Comparison of ENCODE assay signal across 1 cellular context in the genomic region with DNA sequence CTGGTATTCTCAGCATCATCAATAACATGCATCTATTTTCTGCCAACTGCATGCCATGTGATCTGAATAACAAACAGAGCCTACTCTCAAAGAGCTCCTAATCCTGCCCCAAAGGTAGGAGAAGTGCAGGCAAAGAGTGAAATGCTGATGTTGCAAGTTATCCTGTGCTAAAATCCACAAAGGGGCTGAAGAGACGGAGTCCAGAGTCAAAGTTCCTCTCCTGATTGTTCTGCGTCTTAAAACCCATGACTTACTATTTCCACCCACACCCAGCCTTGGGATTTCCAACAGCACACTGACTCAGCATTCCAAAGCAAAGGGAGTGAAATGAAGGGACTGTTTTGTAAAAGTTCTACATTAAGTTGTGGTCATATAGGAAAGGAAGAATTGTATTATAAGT.
TF ChIP-seq lines count a peak whose summit lies in the region.

No MANE protein-coding gene starts in this region.

TF ChIP-seq in K562, 482 proteins besides CTCF, POLR2A, EP300 and RAD21 (continues in another document):
- TF ChIP-seq FUS (optimal IDR thresholded peaks at IDR 0.05; ENCODE audit: low read depth, low read length) (no peak), ILF3 (IDR thresholded peaks at IDR 0.05; ENCODE audit: borderline replicate concordance) (no peak), ZNF174 (CRISPR knock-in tag; IDR thresholded peaks at IDR 0.05) (no peak), THAP12 (CRISPR knock-in tag; IDR thresholded peaks at IDR 0.05) (no peak), E2F5 (CRISPR knock-in tag; IDR thresholded peaks at IDR 0.05) (no peak), RBM39 (optimal IDR thresholded peaks at IDR 0.05; ENCODE audit: low read depth, low read length) (no peak), ZNF316 (IDR thresholded peaks at IDR 0.05) (peak; percentile 85), TGIF2 (CRISPR knock-in tag; IDR thresholded peaks at IDR 0.05) (no peak), ZNF347 (CRISPR knock-in tag; IDR thresholded peaks at IDR 0.05; ENCODE audit: low read depth) (no peak), DMBX1 (CRISPR knock-in tag; IDR thresholded peaks at IDR 0.05; ENCODE audit: borderline replicate concordance) (no peak), TCF7L2 (IDR thresholded peaks at IDR 0.05; ENCODE audit: low read depth, low read length) (no peak), DLX4 (CRISPR knock-in tag; IDR thresholded peaks at IDR 0.05) (no peak), SAP30 (IDR thresholded peaks at IDR 0.05; ENCODE audit: borderline replicate concordance, insufficient read depth, low read depth, low read length, poor library complexity, severe bottlenecking) (no peak), MAFG (tag; conservative IDR thresholded peaks at IDR 0.05) (peak; percentile 82), CBFB (CRISPR knock-in tag; IDR thresholded peaks at IDR 0.05) (no peak), RBM25 (IDR thresholded peaks at IDR 0.05; ENCODE audit: low read depth, low read length, severe bottlenecking) (no peak), POLR3G (IDR thresholded peaks at IDR 0.05; ENCODE audit: extremely low read depth, insufficient read length, insufficient replicate concordance) (no peak), SP1 (CRISPR knock-in tag; IDR thresholded peaks at IDR 0.05) (no peak), RUNX1 (IDR thresholded peaks at IDR 0.05; ENCODE audit: low read depth) (no peak), MEF2A (IDR thresholded peaks at IDR 0.05; ENCODE audit: control insufficient read depth, low read depth, low read length) (no peak)
- TF ChIP-seq, protein P1, sequence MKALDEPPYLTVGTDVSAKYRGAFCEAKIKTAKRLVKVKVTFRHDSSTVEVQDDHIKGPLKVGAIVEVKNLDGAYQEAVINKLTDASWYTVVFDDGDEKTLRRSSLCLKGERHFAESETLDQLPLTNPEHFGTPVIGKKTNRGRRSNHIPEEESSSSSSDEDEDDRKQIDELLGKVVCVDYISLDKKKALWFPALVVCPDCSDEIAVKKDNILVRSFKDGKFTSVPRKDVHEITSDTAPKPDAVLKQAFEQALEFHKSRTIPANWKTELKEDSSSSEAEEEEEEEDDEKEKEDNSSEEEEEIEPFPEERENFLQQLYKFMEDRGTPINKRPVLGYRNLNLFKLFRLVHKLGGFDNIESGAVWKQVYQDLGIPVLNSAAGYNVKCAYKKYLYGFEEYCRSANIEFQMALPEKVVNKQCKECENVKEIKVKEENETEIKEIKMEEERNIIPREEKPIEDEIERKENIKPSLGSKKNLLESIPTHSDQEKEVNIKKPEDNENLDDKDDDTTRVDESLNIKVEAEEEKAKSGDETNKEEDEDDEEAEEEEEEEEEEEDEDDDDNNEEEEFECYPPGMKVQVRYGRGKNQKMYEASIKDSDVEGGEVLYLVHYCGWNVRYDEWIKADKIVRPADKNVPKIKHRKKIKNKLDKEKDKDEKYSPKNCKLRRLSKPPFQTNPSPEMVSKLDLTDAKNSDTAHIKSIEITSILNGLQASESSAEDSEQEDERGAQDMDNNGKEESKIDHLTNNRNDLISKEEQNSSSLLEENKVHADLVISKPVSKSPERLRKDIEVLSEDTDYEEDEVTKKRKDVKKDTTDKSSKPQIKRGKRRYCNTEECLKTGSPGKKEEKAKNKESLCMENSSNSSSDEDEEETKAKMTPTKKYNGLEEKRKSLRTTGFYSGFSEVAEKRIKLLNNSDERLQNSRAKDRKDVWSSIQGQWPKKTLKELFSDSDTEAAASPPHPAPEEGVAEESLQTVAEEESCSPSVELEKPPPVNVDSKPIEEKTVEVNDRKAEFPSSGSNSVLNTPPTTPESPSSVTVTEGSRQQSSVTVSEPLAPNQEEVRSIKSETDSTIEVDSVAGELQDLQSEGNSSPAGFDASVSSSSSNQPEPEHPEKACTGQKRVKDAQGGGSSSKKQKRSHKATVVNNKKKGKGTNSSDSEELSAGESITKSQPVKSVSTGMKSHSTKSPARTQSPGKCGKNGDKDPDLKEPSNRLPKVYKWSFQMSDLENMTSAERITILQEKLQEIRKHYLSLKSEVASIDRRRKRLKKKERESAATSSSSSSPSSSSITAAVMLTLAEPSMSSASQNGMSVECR (CRISPR knock-in tag; IDR thresholded peaks at IDR 0.05) = no peak
- TF ChIP-seq, protein P2, sequence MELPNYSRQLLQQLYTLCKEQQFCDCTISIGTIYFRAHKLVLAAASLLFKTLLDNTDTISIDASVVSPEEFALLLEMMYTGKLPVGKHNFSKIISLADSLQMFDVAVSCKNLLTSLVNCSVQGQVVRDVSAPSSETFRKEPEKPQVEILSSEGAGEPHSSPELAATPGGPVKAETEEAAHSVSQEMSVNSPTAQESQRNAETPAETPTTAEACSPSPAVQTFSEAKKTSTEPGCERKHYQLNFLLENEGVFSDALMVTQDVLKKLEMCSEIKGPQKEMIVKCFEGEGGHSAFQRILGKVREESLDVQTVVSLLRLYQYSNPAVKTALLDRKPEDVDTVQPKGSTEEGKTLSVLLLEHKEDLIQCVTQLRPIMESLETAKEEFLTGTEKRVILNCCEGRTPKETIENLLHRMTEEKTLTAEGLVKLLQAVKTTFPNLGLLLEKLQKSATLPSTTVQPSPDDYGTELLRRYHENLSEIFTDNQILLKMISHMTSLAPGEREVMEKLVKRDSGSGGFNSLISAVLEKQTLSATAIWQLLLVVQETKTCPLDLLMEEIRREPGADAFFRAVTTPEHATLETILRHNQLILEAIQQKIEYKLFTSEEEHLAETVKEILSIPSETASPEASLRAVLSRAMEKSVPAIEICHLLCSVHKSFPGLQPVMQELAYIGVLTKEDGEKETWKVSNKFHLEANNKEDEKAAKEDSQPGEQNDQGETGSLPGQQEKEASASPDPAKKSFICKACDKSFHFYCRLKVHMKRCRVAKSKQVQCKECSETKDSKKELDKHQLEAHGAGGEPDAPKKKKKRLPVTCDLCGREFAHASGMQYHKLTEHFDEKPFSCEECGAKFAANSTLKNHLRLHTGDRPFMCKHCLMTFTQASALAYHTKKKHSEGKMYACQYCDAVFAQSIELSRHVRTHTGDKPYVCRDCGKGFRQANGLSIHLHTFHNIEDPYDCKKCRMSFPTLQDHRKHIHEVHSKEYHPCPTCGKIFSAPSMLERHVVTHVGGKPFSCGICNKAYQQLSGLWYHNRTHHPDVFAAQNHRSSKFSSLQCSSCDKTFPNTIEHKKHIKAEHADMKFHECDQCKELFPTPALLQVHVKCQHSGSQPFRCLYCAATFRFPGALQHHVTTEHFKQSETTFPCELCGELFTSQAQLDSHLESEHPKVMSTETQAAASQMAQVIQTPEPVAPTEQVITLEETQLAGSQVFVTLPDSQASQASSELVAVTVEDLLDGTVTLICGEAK (IDR thresholded peaks at IDR 0.05) = no peak
- TF ChIP-seq, protein P2 (CRISPR knock-in tag; IDR thresholded peaks at IDR 0.05) = no peak
- TF ChIP-seq, protein P3, sequence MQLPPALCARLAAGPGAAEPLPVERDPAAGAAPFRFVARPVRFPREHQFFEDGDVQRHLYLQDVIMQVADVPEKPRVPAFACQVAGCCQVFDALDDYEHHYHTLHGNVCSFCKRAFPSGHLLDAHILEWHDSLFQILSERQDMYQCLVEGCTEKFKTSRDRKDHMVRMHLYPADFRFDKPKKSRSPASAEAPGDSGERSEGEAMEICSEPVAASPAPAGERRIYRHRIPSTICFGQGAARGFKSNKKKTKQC (CRISPR knock-in tag; IDR thresholded peaks at IDR 0.05) = no peak
